Comparison of ENCODE assay signal across 9 cellular contexts in the genomic region with DNA sequence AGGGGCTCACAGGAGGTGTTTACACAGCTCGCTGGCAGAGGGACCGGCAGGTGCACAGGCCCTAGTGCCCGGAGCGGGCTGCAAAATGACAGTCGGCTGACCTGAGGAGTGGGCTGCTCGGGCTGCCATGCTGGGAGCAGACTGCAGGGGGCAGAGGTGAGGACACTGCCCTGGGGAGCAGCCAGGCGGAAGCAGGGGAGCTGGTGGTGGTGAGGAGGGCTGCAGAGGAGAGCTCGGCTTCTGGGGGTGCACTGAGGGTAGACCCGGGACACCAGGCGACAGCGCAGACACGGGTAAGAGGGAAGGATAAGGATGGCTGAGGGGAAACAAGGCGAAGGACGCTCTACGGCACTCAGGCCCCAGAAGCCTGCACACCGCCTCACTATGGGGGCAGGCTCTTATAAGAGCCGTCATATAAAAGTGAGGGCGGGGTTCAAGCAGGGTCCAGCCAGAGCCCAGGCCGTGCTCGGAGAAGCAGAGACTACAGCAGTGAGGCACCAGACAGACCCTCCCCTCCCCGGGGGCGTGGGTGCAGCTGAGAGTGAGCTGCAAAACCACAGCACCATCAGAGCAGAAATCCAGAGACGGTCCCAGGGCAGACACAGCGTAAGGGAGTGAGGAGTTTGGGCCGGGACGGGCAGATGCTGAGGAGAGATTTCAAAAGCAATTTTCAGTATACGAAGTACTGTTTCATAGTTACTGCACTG.
A peak's percentile ranks its signal among the peaks of the same experiment; 100 is the strongest.
DNase-seq lines count a peak whose midpoint lies in the region; ATAC-seq lines count a peak whose summit lies in the region.
"Had no signal": no experiment of that assay in that cellular context is flagged by ENCODE, and none has a peak within 500 bp of the region (broad histone marks: within the 10 kb centered on the region; RNA-seq: fewer than 3 reads in every experiment).

No MANE protein-coding gene starts in this region.

- H3K79me2 ChIP-seq in trophoblast cell (ENCODE audit: control insufficient read depth, insufficient read depth, low read length, poor library complexity): no peaks in the 10 kb centered on the region

- no peak overlapping the region for H3K4me2 ChIP-seq in trophoblast cell (ENCODE audit: low read length)

- no peak overlapping the region for H2AFZ ChIP-seq in trophoblast cell (ENCODE audit: insufficient read depth, low read length, poor library complexity)

- no peak overlapping the region for H4K12ac ChIP-seq in trophoblast cell (ENCODE audit: low read depth, low read length)

- H3K4me1 Mint-ChIP-seq in activated T-helper 2 cell treated with anti-CD3 and anti-CD28 coated beads, Interferon-gamma antibody, Interleukin-2, Interleukin-4, amounts not matched to agents 10 μg/mL and 5 μg/mL and 100 μg/mL, durations not matched to agents 14 hours and 24 hours and 36 hours (ENCODE audit: low read depth): peaks cover 78% of the 10 kb centered on the region
- peaks cover 68 to 87% (median 73%) of the 10 kb centered on the region in 3 donors for H3K4me1 Mint-ChIP-seq in naive B cell

- H3K27me3 Mint-ChIP-seq in activated T-helper 2 cell treated with anti-CD3 and anti-CD28 coated beads, Interferon-gamma antibody, Interleukin-2, Interleukin-4, amounts not matched to agents 10 μg/mL and 5 μg/mL and 100 μg/mL, durations not matched to agents 14 hours and 24 hours and 36 hours (ENCODE audit: low read depth): no peaks in the 10 kb centered on the region
- H3K27me3 Mint-ChIP-seq in naive B cell: no peaks in the 10 kb centered on the region

- H3K9ac ChIP-seq in trophoblast cell (ENCODE audit: low read length): no peak overlapping the region

- H3K27me3 ChIP-seq in trophoblast cell (ENCODE audit: insufficient read depth, low read length): no peaks in the 10 kb centered on the region

- no peak overlapping the region for H2BK12ac ChIP-seq in trophoblast cell (ENCODE audit: low read length)

- H2AK5ac ChIP-seq in trophoblast cell (ENCODE audit: low read length): no peak overlapping the region

- no peak overlapping the region for H3K4ac ChIP-seq in trophoblast cell (ENCODE audit: low read depth, low read length)

- no peak overlapping the region for H3K4me3 ChIP-seq in trophoblast cell (ENCODE audit: low read depth, low read length)
- H3K4me3 ChIP-seq: thoracic aorta had no signal

- no peaks in the 10 kb centered on the region for H3K36me3 ChIP-seq in trophoblast cell (ENCODE audit: control insufficient read depth in 1 of 2, insufficient read depth in 2 of 2, low read length in 2 of 2)
- H3K36me3 ChIP-seq: thoracic aorta had no signal

- H3K4me1 ChIP-seq in trophoblast cell (ENCODE audit: control insufficient read depth in 1 of 2, insufficient read depth in 2 of 2, low read length in 2 of 2): no peaks in the 10 kb centered on the region

- H3K79me1 ChIP-seq in trophoblast cell (ENCODE audit: low read length): no peaks in the 10 kb centered on the region

- peak overlapping the region; percentile 38 for H3K27ac Mint-ChIP-seq in activated T-helper 2 cell treated with anti-CD3 and anti-CD28 coated beads, Interferon-gamma antibody, Interleukin-2, Interleukin-4, amounts not matched to agents 10 μg/mL and 5 μg/mL and 100 μg/mL, durations not matched to agents 14 hours and 24 hours and 36 hours
- peak overlapping the region; percentile 63 to 93 (median 89) for H3K27ac Mint-ChIP-seq in naive B cell

- H3K36me3 Mint-ChIP-seq in activated T-helper 2 cell treated with anti-CD3 and anti-CD28 coated beads, Interferon-gamma antibody, Interleukin-2, Interleukin-4, amounts not matched to agents 10 μg/mL and 5 μg/mL and 100 μg/mL, durations not matched to agents 14 hours and 24 hours and 36 hours (ENCODE audit: low read depth): peaks cover 58% of the 10 kb centered on the region
- H3K36me3 Mint-ChIP-seq in naive B cell: peaks cover 4 to 10% of the 10 kb centered on the region in 2 donors

- H2BK5ac ChIP-seq in trophoblast cell (ENCODE audit: low read depth, low read length, poor library complexity): no peak overlapping the region

- no CpG with 5 or more reads among the region's 27 CpGs for WGBS in trophoblast cell (ENCODE audit: extremely low coverage, insufficient coverage, insufficient read length)

- no peaks in the 10 kb centered on the region for H3K9me3 Mint-ChIP-seq in activated T-helper 2 cell treated with anti-CD3 and anti-CD28 coated beads, Interferon-gamma antibody, Interleukin-2, Interleukin-4, amounts not matched to agents 10 μg/mL and 5 μg/mL and 100 μg/mL, durations not matched to agents 14 hours and 24 hours and 36 hours
- no peaks in the 10 kb centered on the region for H3K9me3 Mint-ChIP-seq in naive B cell

- DNase-seq in NCI-H1417 (lab: John Stamatoyannopoulos, UW): peak; percentile 61 to 88 (median 66)
- no peak for DNase-seq in activated T-helper 2 cell treated with anti-CD3 and anti-CD28 coated beads, Interferon-gamma antibody, Interleukin-2, Interleukin-4, amounts not matched to agents 10 μg/mL and 5 μg/mL and 100 μg/mL, durations not matched to agents 14 hours and 24 hours and 36 hours (ENCODE audit: low spot score)
- DNase-seq in naive B cell: peak; percentile 55
- no peak for DNase-seq in trophoblast cell
- DNase-seq in NCI-H1930 (lab: John Stamatoyannopoulos, UW): no peak
- no peak for DNase-seq in retina

- ATAC-seq in GM18498 (IDR thresholded peaks at IDR 0.05; ENCODE audit: unreplicated experiment) (peak; percentile 30), naive B cell (ENCODE audit: low read depth in 2 of 2) (peak; percentile 38 to 44), GM18868 (IDR thresholded peaks at IDR 0.05; ENCODE audit: unreplicated experiment) (no peak)

- H3K27ac ChIP-seq in trophoblast cell (ENCODE audit: low read depth, low read length): no peak overlapping the region
- H3K27ac ChIP-seq: thoracic aorta had no signal

- H3K9me3 ChIP-seq in trophoblast cell (ENCODE audit: insufficient read depth, low read depth, low read length): no peaks in the 10 kb centered on the region
- H3K9me3 ChIP-seq: thoracic aorta had no signal

- no peak overlapping the region for H3K23ac ChIP-seq in trophoblast cell (ENCODE audit: low read length)

- no peak overlapping the region for H3K18ac ChIP-seq in trophoblast cell (ENCODE audit: low read length)

- no peak overlapping the region for H3K14ac ChIP-seq in trophoblast cell (ENCODE audit: low read length)

- no peak overlapping the region for H2BK120ac ChIP-seq in trophoblast cell (ENCODE audit: insufficient read depth, low read length, poor library complexity)

- intact Hi-C loops in activated T-helper 2 cell treated with anti-CD3 and anti-CD28 coated beads, Interferon-gamma antibody, Interleukin-2, Interleukin-4, amounts not matched to agents 10 μg/mL and 5 μg/mL and 100 μg/mL, durations not matched to agents 14 hours and 24 hours and 36 hours (cut with micrococcal nuclease): no loop called here

- H4K8ac ChIP-seq in trophoblast cell (ENCODE audit: low read depth, low read length): no peak overlapping the region

- no peak overlapping the region for H4K91ac ChIP-seq in trophoblast cell (ENCODE audit: low read depth, low read length)

- peak overlapping the region; percentile 1 for H3K4me3 Mint-ChIP-seq in activated T-helper 2 cell treated with anti-CD3 and anti-CD28 coated beads, Interferon-gamma antibody, Interleukin-2, Interleukin-4, amounts not matched to agents 10 μg/mL and 5 μg/mL and 100 μg/mL, durations not matched to agents 14 hours and 24 hours and 36 hours (ENCODE audit: low read depth)
- H3K4me3 Mint-ChIP-seq in naive B cell: peak overlapping the region; percentile 61 to 94 (median 86)

Comparison
In these comparisons a context has a peak if more than half of its experiments do, and no peak if none do; other contexts are left out.
1. DNase-seq: peak in NCI-H1417 (3 of 3) and naive B cell (single experiment); none in activated T-helper 2 cell treated with anti-CD3 and anti-CD28 coated beads, Interferon-gamma antibody, Interleukin-2, Interleukin-4, amounts not matched to agents 10 μg/mL and 5 μg/mL and 100 μg/mL, durations not matched to agents 14 hours and 24 hours and 36 hours (single experiment), trophoblast cell (0 of 2), NCI-H1930 (0 of 2) and retina (single experiment).